ENCODE assay signal across 26 cellular contexts in the genomic region with DNA sequence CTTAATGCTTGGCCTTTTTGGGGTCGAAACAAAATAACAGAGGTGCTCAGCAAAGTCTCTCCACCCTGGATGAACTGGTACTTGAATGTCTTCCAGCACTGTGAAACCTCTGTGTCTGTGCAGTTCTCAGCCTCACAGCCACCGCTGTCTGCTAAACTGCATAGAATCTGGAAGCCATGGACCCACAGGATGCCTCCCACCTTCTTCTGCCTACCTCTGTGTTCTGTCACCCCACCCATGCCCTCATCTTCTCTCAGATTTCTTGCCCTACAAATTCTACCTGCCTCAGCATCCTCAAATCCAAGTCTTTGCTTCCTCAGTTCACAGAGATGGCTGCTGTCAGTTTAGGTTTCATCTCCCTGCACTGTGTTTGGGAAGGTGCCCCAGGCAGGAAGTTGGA. TPM values are rescaled to one million over a fixed set of nuclear protein-coding genes. Genes with fewer than 3 reads are reported as not detected.
DNase-seq lines count a peak whose midpoint lies in the region; ATAC-seq and TF ChIP-seq lines count a peak whose summit lies in the region.
"Had no signal": no experiment of that assay in that cellular context is flagged by ENCODE, and none has a peak within 500 bp of the region (broad histone marks: within the 10 kb centered on the region; RNA-seq: fewer than 3 reads in every experiment).

No MANE protein-coding gene starts in this region.

- 100% methylated on average over 2 of the region's 2 CpGs for WGBS in smooth muscle cell (ENCODE audit: low lambda C conversion rate)

- H4K20me1 ChIP-seq in smooth muscle cell (ENCODE audit: low read depth): peaks cover 60% of the 10 kb centered on the region

- no peak overlapping the region for H3K9ac ChIP-seq in smooth muscle cell (ENCODE audit: low read depth)

- CTCF ChIA-PET in WTC11 (lab: Charles Lee): interaction anchor here (0.6 kb wide), 1 partner anchor 224 kb away, joined by 3 read pairs; no protein-coding TSS in a partner anchor

- peaks cover 3% of the 10 kb centered on the region for H3K36me3 Mint-ChIP-seq in activated naive CD8-positive, alpha-beta T cell
- no peaks in the 10 kb centered on the region for H3K36me3 Mint-ChIP-seq in activated naive CD8-positive, alpha-beta T cell treated with anti-CD3 and anti-CD28 coated beads, Interleukin-2, amount 50 U/mL, for 24 hours (ENCODE audit: low read depth)
- H3K36me3 Mint-ChIP-seq in WTC11: peaks cover 7% of the 10 kb centered on the region
- H3K36me3 Mint-ChIP-seq: natural killer cell treated with Interleukin-12 subunit alpha and Interleukin-12 subunit beta and Interleukin-15 and Interleukin-18, amount 100 ng/mL, for 72 hours had no signal

- H3K27me3 Mint-ChIP-seq in activated naive CD8-positive, alpha-beta T cell: no peaks in the 10 kb centered on the region
- no peaks in the 10 kb centered on the region for H3K27me3 Mint-ChIP-seq in activated naive CD8-positive, alpha-beta T cell treated with anti-CD3 and anti-CD28 coated beads, Interleukin-2, amount 50 U/mL, for 24 hours
- H3K27me3 Mint-ChIP-seq in WTC11 (ENCODE audit: low read depth): no peaks in the 10 kb centered on the region
- H3K27me3 Mint-ChIP-seq: B cell; CD8-positive, alpha-beta memory T cell; natural killer cell treated with Interleukin-12 subunit alpha and Interleukin-12 subunit beta and Interleukin-15 and Interleukin-18, amount 100 ng/mL, for 72 hours had no signal

- H3K4me1 ChIP-seq in smooth muscle cell (ENCODE audit: low read depth): no peaks in the 10 kb centered on the region
- H3K4me1 ChIP-seq: uterus had no signal

- H3K4me3 Mint-ChIP-seq in activated naive CD8-positive, alpha-beta T cell: no peak overlapping the region
- H3K4me3 Mint-ChIP-seq in activated naive CD8-positive, alpha-beta T cell treated with anti-CD3 and anti-CD28 coated beads, Interleukin-2, amount 50 U/mL, for 24 hours: no peak overlapping the region
- no peak overlapping the region for H3K4me3 Mint-ChIP-seq in WTC11
- H3K4me3 Mint-ChIP-seq: activated CD8-positive, alpha-beta T cell treated with anti-CD3 and anti-CD28 coated beads, Interleukin-2, amount 10 ng/mL, durations not matched to agents 7 days and 5 days; activated naive CD4-positive, alpha-beta T cell treated with anti-CD3 and anti-CD28 coated beads for 36 hours; B cell; CD8-positive, alpha-beta memory T cell; natural killer cell treated with Interleukin-12 subunit alpha and Interleukin-12 subunit beta and Interleukin-15 and Interleukin-18, amount 100 ng/mL, for 72 hours had no signal

- no peaks in the 10 kb centered on the region for H3K36me3 ChIP-seq in smooth muscle cell (ENCODE audit: low read depth)
- H3K36me3 ChIP-seq: esophagus squamous epithelium, uterus had no signal

- H3K9me3 Mint-ChIP-seq in activated naive CD8-positive, alpha-beta T cell (ENCODE audit: low read depth): no peaks in the 10 kb centered on the region
- H3K9me3 Mint-ChIP-seq in activated naive CD8-positive, alpha-beta T cell treated with anti-CD3 and anti-CD28 coated beads, Interleukin-2, amount 50 U/mL, for 24 hours: no peaks in the 10 kb centered on the region
- H3K9me3 Mint-ChIP-seq in WTC11: peaks cover 5% of the 10 kb centered on the region
- H3K9me3 Mint-ChIP-seq: CD8-positive, alpha-beta memory T cell; natural killer cell treated with Interleukin-12 subunit alpha and Interleukin-12 subunit beta and Interleukin-15 and Interleukin-18, amount 100 ng/mL, for 72 hours had no signal

- peak overlapping the region; percentile 81 for H3K27ac ChIP-seq in epithelial cell of prostate
- peak overlapping the region; percentile 38 for H3K27ac ChIP-seq in smooth muscle cell (ENCODE audit: low read depth)
- H3K27ac ChIP-seq: esophagus squamous epithelium, uterus had no signal

- peak overlapping the region; percentile 28 for H3K27ac Mint-ChIP-seq in activated naive CD8-positive, alpha-beta T cell
- no peak overlapping the region for H3K27ac Mint-ChIP-seq in activated naive CD8-positive, alpha-beta T cell treated with anti-CD3 and anti-CD28 coated beads, Interleukin-2, amount 50 U/mL, for 24 hours
- peak overlapping the region; percentile 36; the same call in 1 of the 2 replicates for H3K27ac Mint-ChIP-seq in WTC11
- H3K27ac Mint-ChIP-seq: activated CD8-positive, alpha-beta T cell treated with anti-CD3 and anti-CD28 coated beads, Interleukin-2, amount 10 ng/mL, durations not matched to agents 7 days and 5 days; activated naive CD4-positive, alpha-beta T cell treated with anti-CD3 and anti-CD28 coated beads for 36 hours; B cell had no signal

- H2AFZ ChIP-seq in smooth muscle cell (ENCODE audit: low read depth): no peak overlapping the region

- no peaks in the 10 kb centered on the region for H3K9me3 ChIP-seq in smooth muscle cell (replicated peaks; ENCODE audit: low read depth)
- H3K9me3 ChIP-seq: esophagus squamous epithelium, uterus had no signal

- H3K4me2 ChIP-seq in smooth muscle cell: no peak overlapping the region

- H3K27me3 ChIP-seq in smooth muscle cell (ENCODE audit: low read depth): no peaks in the 10 kb centered on the region
- H3K27me3 ChIP-seq: esophagus squamous epithelium, uterus had no signal

- no peak for DNase-seq in activated naive CD8-positive, alpha-beta T cell treated with anti-CD3 and anti-CD28 coated beads, Interleukin-2, amount 50 U/mL, for 24 hours
- DNase-seq in WTC11 (ENCODE audit: low spot score) (no peak), epithelial cell of prostate (ENCODE audit: low read depth, low spot score) (no peak), smooth muscle cell (lab: John Stamatoyannopoulos, UW; ENCODE audit: unreplicated experiment) (no peak), ecto neural progenitor cell (ENCODE audit: low spot score) (no peak), NCI-H82 treated with DMSO at 0.1 percent for 48 hours (lab: John Stamatoyannopoulos, UW; ENCODE audit: unreplicated experiment) (no peak)
- DNase-seq: activated CD4-positive, CD25-positive, alpha-beta regulatory T cell treated with anti-CD3 and anti-CD28 coated beads, Interleukin-2, amount 50 U/mL, for 72 hours; activated CD8-positive, alpha-beta T cell treated with anti-CD3 and anti-CD28 coated beads, Interleukin-2, amount 10 ng/mL, durations not matched to agents 7 days and 5 days; activated naive CD4-positive, alpha-beta T cell treated with anti-CD3 and anti-CD28 coated beads for 36 hours; activated T-cell treated with anti-CD3 and anti-CD28 coated beads, Interleukin-2, amount 50 U/mL, for 1 hour; anterior cingulate cortex; CD8-positive, alpha-beta memory T cell; cerebellar nuclear complex; DMS153; effector CD4-positive, alpha-beta T cell; esophagus squamous epithelium; islet precursor cell; NCI-H1105 treated with DMSO at 0.1 percent for 48 hours; NCI-H2029 treated with DMSO at 0.1 percent for 48 hours; OCI-M1; SHP77 treated with DMSO at 0.1 percent for 48 hours; uterus had no signal

- POLR2A ChIA-PET in WTC11 (lab: Charles Lee): no interaction called here

- H3K4me1 Mint-ChIP-seq in activated naive CD8-positive, alpha-beta T cell (ENCODE audit: low read depth): peaks cover 35% of the 10 kb centered on the region
- peaks cover 23% of the 10 kb centered on the region for H3K4me1 Mint-ChIP-seq in activated naive CD8-positive, alpha-beta T cell treated with anti-CD3 and anti-CD28 coated beads, Interleukin-2, amount 50 U/mL, for 24 hours
- peaks cover 23% of the 10 kb centered on the region for H3K4me1 Mint-ChIP-seq in WTC11

- ATAC-seq in activated naive CD8-positive, alpha-beta T cell treated with anti-CD3 and anti-CD28 coated beads, Interleukin-2, amount 50 U/mL, for 24 hours: no peak
- ATAC-seq in WTC11 (no peak), GM19351 (IDR thresholded peaks at IDR 0.05; ENCODE audit: unreplicated experiment) (no peak)
- ATAC-seq: activated CD8-positive, alpha-beta T cell treated with anti-CD3 and anti-CD28 coated beads, Interleukin-2, amount 10 ng/mL, durations not matched to agents 7 days and 5 days; natural killer cell treated with Interleukin-12 subunit alpha and Interleukin-12 subunit beta and Interleukin-15 and Interleukin-18, amount 100 ng/mL, for 72 hours had no signal

- H3F3A ChIP-seq in smooth muscle cell (ENCODE audit: low read depth): no peaks in the 10 kb centered on the region

- peaks cover 71% of the 10 kb centered on the region for H3K79me2 ChIP-seq in smooth muscle cell (ENCODE audit: low read depth)

- TF ChIP-seq CTCF in WTC11 (IDR thresholded peaks at IDR 0.05): no peak
- no peak for TF ChIP-seq CTCF in smooth muscle cell (IDR thresholded peaks at IDR 0.05; ENCODE audit: borderline replicate concordance, insufficient read depth, poor library complexity, severe bottlenecking)

- H3K4me3 ChIP-seq in smooth muscle cell: no peak overlapping the region
- H3K4me3 ChIP-seq: esophagus squamous epithelium, uterus had no signal

TF ChIP-seq in WTC11, 78 proteins besides CTCF, POLR2A, EP300 and RAD21 (continues in another document):
- TF ChIP-seq ESRRA (CRISPR knock-in tag; IDR thresholded peaks at IDR 0.05; ENCODE audit: borderline replicate concordance): no peak
- TF ChIP-seq ZNF532 (CRISPR knock-in tag; IDR thresholded peaks at IDR 0.05; ENCODE audit: borderline replicate concordance): no peak

RNA-seq across cellular contexts. Expression of gene EXOSC2, which starts 35.6 kb away (rescaled TPM):
- 76.1 to 80.3 TPM (median 79.2 TPM) in 3 replicates for total RNA-seq in WTC11 (2021)
- total RNA-seq in smooth muscle cell: 12.1 and 14.7 TPM in 2 replicates
- polyA plus RNA-seq in smooth muscle cell: 15.8 and 17.3 TPM in 2 replicates
